In the genomic region with DNA sequence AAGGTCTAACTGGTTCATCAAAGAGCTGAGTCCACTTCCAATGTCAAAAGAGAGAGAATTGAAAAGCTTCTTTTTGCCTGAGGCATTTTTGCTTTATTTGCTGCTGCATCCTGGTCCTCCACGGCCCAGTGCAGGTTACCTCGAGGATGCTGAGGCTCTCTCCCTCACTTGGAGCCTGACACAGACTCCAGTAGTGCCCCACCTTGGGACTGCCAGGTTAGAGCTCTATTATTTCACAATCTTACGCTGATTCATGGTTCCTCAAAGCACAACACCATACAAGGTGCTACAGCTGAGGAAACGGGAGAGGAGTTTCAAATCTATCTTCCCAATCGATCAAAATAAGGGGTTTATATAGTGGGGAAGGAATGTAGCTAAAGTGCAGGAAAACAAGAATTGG, we compare ENCODE assay signal across 3 cellular contexts.
TF ChIP-seq lines count a peak whose summit lies in the region.

No MANE protein-coding gene starts in this region.

TF ChIP-seq in GM23338, 12 proteins besides CTCF, POLR2A, EP300 and RAD21:
- TF ChIP-seq STAT1 (IDR thresholded peaks at IDR 0.05; ENCODE audit: unreplicated experiment): no peak
- no peak for TF ChIP-seq JUNB (IDR thresholded peaks at IDR 0.05; ENCODE audit: unreplicated experiment)
- no peak for TF ChIP-seq ZNF114 (CRISPR knock-in tag; IDR thresholded peaks at IDR 0.05)
- TF ChIP-seq POLR2AphosphoS5 (IDR thresholded peaks at IDR 0.05; ENCODE audit: low read depth): no peak
- TF ChIP-seq NANOG (IDR thresholded peaks at IDR 0.05; ENCODE audit: borderline replicate concordance): no peak
- TF ChIP-seq, protein P1, sequence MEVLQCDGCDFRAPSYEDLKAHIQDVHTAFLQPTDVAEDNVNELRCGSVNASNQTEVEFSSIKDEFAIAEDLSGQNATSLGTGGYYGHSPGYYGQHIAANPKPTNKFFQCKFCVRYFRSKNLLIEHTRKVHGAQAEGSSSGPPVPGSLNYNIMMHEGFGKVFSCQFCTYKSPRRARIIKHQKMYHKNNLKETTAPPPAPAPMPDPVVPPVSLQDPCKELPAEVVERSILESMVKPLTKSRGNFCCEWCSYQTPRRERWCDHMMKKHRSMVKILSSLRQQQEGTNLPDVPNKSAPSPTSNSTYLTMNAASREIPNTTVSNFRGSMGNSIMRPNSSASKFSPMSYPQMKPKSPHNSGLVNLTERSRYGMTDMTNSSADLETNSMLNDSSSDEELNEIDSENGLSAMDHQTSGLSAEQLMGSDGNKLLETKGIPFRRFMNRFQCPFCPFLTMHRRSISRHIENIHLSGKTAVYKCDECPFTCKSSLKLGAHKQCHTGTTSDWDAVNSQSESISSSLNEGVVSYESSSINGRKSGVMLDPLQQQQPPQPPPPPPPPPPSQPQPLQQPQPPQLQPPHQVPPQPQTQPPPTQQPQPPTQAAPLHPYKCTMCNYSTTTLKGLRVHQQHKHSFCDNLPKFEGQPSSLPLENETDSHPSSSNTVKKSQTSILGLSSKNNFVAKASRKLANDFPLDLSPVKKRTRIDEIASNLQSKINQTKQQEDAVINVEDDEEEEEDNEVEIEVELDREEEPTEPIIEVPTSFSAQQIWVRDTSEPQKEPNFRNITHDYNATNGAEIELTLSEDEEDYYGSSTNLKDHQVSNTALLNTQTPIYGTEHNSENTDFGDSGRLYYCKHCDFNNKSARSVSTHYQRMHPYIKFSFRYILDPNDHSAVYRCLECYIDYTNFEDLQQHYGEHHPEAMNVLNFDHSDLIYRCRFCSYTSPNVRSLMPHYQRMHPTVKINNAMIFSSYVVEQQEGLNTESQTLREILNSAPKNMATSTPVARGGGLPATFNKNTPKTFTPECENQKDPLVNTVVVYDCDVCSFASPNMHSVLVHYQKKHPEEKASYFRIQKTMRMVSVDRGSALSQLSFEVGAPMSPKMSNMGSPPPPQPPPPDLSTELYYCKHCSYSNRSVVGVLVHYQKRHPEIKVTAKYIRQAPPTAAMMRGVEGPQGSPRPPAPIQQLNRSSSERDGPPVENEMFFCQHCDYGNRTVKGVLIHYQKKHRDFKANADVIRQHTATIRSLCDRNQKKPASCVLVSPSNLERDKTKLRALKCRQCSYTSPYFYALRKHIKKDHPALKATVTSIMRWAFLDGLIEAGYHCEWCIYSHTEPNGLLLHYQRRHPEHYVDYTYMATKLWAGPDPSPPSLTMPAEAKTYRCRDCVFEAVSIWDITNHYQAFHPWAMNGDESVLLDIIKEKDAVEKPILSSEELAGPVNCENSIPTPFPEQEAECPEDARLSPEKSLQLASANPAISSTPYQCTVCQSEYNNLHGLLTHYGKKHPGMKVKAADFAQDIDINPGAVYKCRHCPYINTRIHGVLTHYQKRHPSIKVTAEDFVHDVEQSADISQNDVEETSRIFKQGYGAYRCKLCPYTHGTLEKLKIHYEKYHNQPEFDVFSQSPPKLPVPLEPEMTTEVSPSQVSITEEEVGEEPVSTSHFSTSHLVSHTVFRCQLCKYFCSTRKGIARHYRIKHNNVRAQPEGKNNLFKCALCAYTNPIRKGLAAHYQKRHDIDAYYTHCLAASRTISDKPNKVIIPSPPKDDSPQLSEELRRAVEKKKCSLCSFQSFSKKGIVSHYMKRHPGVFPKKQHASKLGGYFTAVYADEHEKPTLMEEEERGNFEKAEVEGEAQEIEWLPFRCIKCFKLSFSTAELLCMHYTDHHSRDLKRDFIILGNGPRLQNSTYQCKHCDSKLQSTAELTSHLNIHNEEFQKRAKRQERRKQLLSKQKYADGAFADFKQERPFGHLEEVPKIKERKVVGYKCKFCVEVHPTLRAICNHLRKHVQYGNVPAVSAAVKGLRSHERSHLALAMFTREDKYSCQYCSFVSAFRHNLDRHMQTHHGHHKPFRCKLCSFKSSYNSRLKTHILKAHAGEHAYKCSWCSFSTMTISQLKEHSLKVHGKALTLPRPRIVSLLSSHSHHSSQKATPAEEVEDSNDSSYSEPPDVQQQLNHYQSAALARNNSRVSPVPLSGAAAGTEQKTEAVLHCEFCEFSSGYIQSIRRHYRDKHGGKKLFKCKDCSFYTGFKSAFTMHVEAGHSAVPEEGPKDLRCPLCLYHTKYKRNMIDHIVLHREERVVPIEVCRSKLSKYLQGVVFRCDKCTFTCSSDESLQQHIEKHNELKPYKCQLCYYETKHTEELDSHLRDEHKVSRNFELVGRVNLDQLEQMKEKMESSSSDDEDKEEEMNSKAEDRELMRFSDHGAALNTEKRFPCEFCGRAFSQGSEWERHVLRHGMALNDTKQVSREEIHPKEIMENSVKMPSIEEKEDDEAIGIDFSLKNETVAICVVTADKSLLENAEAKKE (CRISPR knock-in tag; IDR thresholded peaks at IDR 0.05): no peak

TF ChIP-seq in IMR-90, 13 proteins besides CTCF, POLR2A, EP300 and RAD21:
- TF ChIP-seq MAFK (IDR thresholded peaks at IDR 0.05; ENCODE audit: low read depth, low read length): no peak
- 0 out of 2 replicates have a peak, but pooled peaks have one; percentile 39 for TF ChIP-seq CEBPB (IDR thresholded peaks at IDR 0.05; ENCODE audit: low read depth, low read length)
- TF ChIP-seq, protein P2, sequence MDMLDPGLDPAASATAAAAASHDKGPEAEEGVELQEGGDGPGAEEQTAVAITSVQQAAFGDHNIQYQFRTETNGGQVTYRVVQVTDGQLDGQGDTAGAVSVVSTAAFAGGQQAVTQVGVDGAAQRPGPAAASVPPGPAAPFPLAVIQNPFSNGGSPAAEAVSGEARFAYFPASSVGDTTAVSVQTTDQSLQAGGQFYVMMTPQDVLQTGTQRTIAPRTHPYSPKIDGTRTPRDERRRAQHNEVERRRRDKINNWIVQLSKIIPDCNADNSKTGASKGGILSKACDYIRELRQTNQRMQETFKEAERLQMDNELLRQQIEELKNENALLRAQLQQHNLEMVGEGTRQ (IDR thresholded peaks at IDR 0.05; ENCODE audit: low read depth, low read length): no peak
- no peak for TF ChIP-seq RFX5 (IDR thresholded peaks at IDR 0.05; ENCODE audit: low read depth, low read length)

TF ChIP-seq in H1, 55 proteins besides CTCF, POLR2A, EP300 and RAD21:
- TF ChIP-seq NRF1 (IDR thresholded peaks at IDR 0.05; ENCODE audit: low read depth, low read length) (no peak), MAFK (IDR thresholded peaks at IDR 0.05; ENCODE audit: low read depth, low read length) (no peak), JUN (IDR thresholded peaks at IDR 0.05; ENCODE audit: low read depth, low read length) (no peak), GABPA (IDR thresholded peaks at IDR 0.05; ENCODE audit: borderline replicate concordance, insufficient read depth, low read length) (no peak), ZNF274 (IDR thresholded peaks at IDR 0.05; ENCODE audit: borderline replicate concordance, extremely low read depth, low read length) (no peak), BCL11A (IDR thresholded peaks at IDR 0.05; ENCODE audit: low read depth in 2 of 2, low read length in 2 of 2) (no peak), CREB1 (IDR thresholded peaks at IDR 0.05) (no peak), YY1 (IDR thresholded peaks at IDR 0.05; ENCODE audit: low read depth, low read length) (no peak), HDAC6 (IDR thresholded peaks at IDR 0.05; ENCODE audit: low read depth, low read length) (no peak), NANOG (IDR thresholded peaks at IDR 0.05; ENCODE audit: insufficient read depth, low read depth, low read length, poor library complexity, severe bottlenecking) (no peak), ASH2L (IDR thresholded peaks at IDR 0.05; ENCODE audit: low read length) (no peak), RXRA (IDR thresholded peaks at IDR 0.05; ENCODE audit: insufficient read depth, low read depth, low read length) (no peak), POU5F1 (IDR thresholded peaks at IDR 0.05; ENCODE audit: low read depth, low read length) (no peak), CEBPB (IDR thresholded peaks at IDR 0.05; ENCODE audit: low read depth, low read length) (no peak)
- TF ChIP-seq, protein P3, sequence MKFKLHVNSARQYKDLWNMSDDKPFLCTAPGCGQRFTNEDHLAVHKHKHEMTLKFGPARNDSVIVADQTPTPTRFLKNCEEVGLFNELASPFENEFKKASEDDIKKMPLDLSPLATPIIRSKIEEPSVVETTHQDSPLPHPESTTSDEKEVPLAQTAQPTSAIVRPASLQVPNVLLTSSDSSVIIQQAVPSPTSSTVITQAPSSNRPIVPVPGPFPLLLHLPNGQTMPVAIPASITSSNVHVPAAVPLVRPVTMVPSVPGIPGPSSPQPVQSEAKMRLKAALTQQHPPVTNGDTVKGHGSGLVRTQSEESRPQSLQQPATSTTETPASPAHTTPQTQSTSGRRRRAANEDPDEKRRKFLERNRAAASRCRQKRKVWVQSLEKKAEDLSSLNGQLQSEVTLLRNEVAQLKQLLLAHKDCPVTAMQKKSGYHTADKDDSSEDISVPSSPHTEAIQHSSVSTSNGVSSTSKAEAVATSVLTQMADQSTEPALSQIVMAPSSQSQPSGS (IDR thresholded peaks at IDR 0.05; ENCODE audit: low read length): no peak
TF ChIP-seq in H1: peak in this region for 0.
